14 cellular contexts compared by ENCODE assay signal in genomic region chr1:228058172-228058980, GRCh38. TPM values are rescaled to one million over a fixed set of nuclear protein-coding genes. Genes with fewer than 3 reads are reported as not detected.
DNase-seq lines count a peak whose midpoint lies in the region; ATAC-seq and TF ChIP-seq lines count a peak whose summit lies in the region.
"Had no signal": no experiment of that assay in that cellular context is flagged by ENCODE, and none has a peak within 500 bp of the region (broad histone marks: within the 10 kb centered on the region; RNA-seq: fewer than 3 reads in every experiment).

No MANE protein-coding gene starts in this region.

- peak overlapping the region; percentile 19 for H3K4me3 Mint-ChIP-seq in activated naive CD8-positive, alpha-beta T cell treated with anti-CD3 and anti-CD28 coated beads, Interleukin-2, amount 10 ng/mL, durations not matched to agents 7 days and 5 days
- H3K4me3 Mint-ChIP-seq in activated naive CD8-positive, alpha-beta T cell treated with anti-CD3 and anti-CD28 coated beads, Interleukin-2, amount 50 U/mL, for 24 hours, result no peak overlapping the region
- H3K4me3 Mint-ChIP-seq in activated B cell treated with CpG ODN at 0.5 μM for 24 hours, result peak overlapping the region; percentile 37

- POLR2A ChIA-PET in activated naive CD8-positive, alpha-beta T cell treated with anti-CD3 and anti-CD28 coated beads, Interleukin-2, amount 10 ng/mL, durations not matched to agents 7 days and 5 days (lab: Charles Lee), result interaction anchor here (0.6 to 1.8 kb wide), 2 partner anchors 8 to 24 kb away, joined by 3 to 4 read pairs; partner anchors contain the start of gene ARF1
- POLR2A ChIA-PET in activated B cell treated with CpG ODN at 0.5 μM for 24 hours (lab: Charles Lee), result no interaction called here

- TF ChIP-seq CTCF in activated B cell treated with CpG ODN at 0.5 μM for 24 hours (IDR thresholded peaks at IDR 0.05) (no peak), lower lobe of right lung (IDR thresholded peaks at IDR 0.05) (no peak), upper lobe of right lung (IDR thresholded peaks at IDR 0.05) (no peak)

- H3K4me1 ChIP-seq in lower lobe of right lung, result peaks cover 14% of the 10 kb centered on the region
- peaks cover 14% of the 10 kb centered on the region for H3K4me1 ChIP-seq in upper lobe of right lung
- H3K4me1 ChIP-seq: foreskin keratinocyte, parathyroid adenoma had no signal

- H3K9me3 ChIP-seq in lower lobe of right lung (no peaks in the 10 kb centered on the region), upper lobe of right lung (no peaks in the 10 kb centered on the region)

- peak overlapping the region; percentile 37 for H3K27ac ChIP-seq in lower lobe of right lung
- peak overlapping the region; percentile 47 for H3K27ac ChIP-seq in upper lobe of right lung
- H3K27ac ChIP-seq: foreskin keratinocyte, parathyroid adenoma had no signal

- no peak for DNase-seq in activated naive CD8-positive, alpha-beta T cell treated with anti-CD3 and anti-CD28 coated beads, Interleukin-2, amount 10 ng/mL, durations not matched to agents 7 days and 5 days
- no peak for DNase-seq in activated naive CD8-positive, alpha-beta T cell treated with anti-CD3 and anti-CD28 coated beads, Interleukin-2, amount 50 U/mL, for 24 hours
- DNase-seq in activated B cell treated with CpG ODN at 0.5 μM for 24 hours, result peak; percentile 15
- DNase-seq in lower lobe of right lung, result no peak
- DNase-seq in upper lobe of right lung, result peak; percentile 56
- DNase-seq in NCI-H226, result no peak
- DNase-seq in NCI-H446 treated with DMSO at 0.1 percent for 48 hours (lab: John Stamatoyannopoulos, UW), result no peak
- DNase-seq: foreskin keratinocyte, midbrain, NCI-H187 had no signal

- no peak for ATAC-seq in activated naive CD8-positive, alpha-beta T cell treated with anti-CD3 and anti-CD28 coated beads, Interleukin-2, amount 10 ng/mL, durations not matched to agents 7 days and 5 days (ENCODE audit: low read depth)
- ATAC-seq in activated naive CD8-positive, alpha-beta T cell treated with anti-CD3 and anti-CD28 coated beads, Interleukin-2, amount 50 U/mL, for 24 hours, result no peak
- ATAC-seq in activated B cell treated with CpG ODN at 0.5 μM for 24 hours (ENCODE audit: low read depth), result no peak
- ATAC-seq in lower lobe of right lung, result no peak
- no peak for ATAC-seq in upper lobe of right lung
- ATAC-seq in HG02840 (IDR thresholded peaks at IDR 0.05; ENCODE audit: low FRiP score, unreplicated experiment), result no peak

- H3K27ac Mint-ChIP-seq in activated naive CD8-positive, alpha-beta T cell treated with anti-CD3 and anti-CD28 coated beads, Interleukin-2, amount 10 ng/mL, durations not matched to agents 7 days and 5 days, result no peak overlapping the region
- H3K27ac Mint-ChIP-seq in activated naive CD8-positive, alpha-beta T cell treated with anti-CD3 and anti-CD28 coated beads, Interleukin-2, amount 50 U/mL, for 24 hours, result no peak overlapping the region
- H3K27ac Mint-ChIP-seq in activated B cell treated with CpG ODN at 0.5 μM for 24 hours, result no peak overlapping the region

- H3K9me3 Mint-ChIP-seq in activated naive CD8-positive, alpha-beta T cell treated with anti-CD3 and anti-CD28 coated beads, Interleukin-2, amount 10 ng/mL, durations not matched to agents 7 days and 5 days, result peaks cover 1% of the 10 kb centered on the region
- no peaks in the 10 kb centered on the region for H3K9me3 Mint-ChIP-seq in activated naive CD8-positive, alpha-beta T cell treated with anti-CD3 and anti-CD28 coated beads, Interleukin-2, amount 50 U/mL, for 24 hours
- H3K9me3 Mint-ChIP-seq in activated B cell treated with CpG ODN at 0.5 μM for 24 hours, result no peaks in the 10 kb centered on the region

- H3K4me3 ChIP-seq in lower lobe of right lung, result peak overlapping the region; percentile 51
- peak overlapping the region; percentile 38 for H3K4me3 ChIP-seq in upper lobe of right lung

- peaks cover 1% of the 10 kb centered on the region for H3K4me1 Mint-ChIP-seq in activated naive CD8-positive, alpha-beta T cell treated with anti-CD3 and anti-CD28 coated beads, Interleukin-2, amount 10 ng/mL, durations not matched to agents 7 days and 5 days
- H3K4me1 Mint-ChIP-seq in activated naive CD8-positive, alpha-beta T cell treated with anti-CD3 and anti-CD28 coated beads, Interleukin-2, amount 50 U/mL, for 24 hours, result no peaks in the 10 kb centered on the region
- H3K4me1 Mint-ChIP-seq in activated B cell treated with CpG ODN at 0.5 μM for 24 hours, result peaks cover 15% of the 10 kb centered on the region

- CTCF ChIA-PET in activated B cell treated with CpG ODN at 0.5 μM for 24 hours (lab: Charles Lee), result no interaction called here

- H3K27me3 Mint-ChIP-seq in activated naive CD8-positive, alpha-beta T cell treated with anti-CD3 and anti-CD28 coated beads, Interleukin-2, amount 10 ng/mL, durations not matched to agents 7 days and 5 days, result peaks cover 52% of the 10 kb centered on the region
- peaks cover 38% of the 10 kb centered on the region for H3K27me3 Mint-ChIP-seq in activated naive CD8-positive, alpha-beta T cell treated with anti-CD3 and anti-CD28 coated beads, Interleukin-2, amount 50 U/mL, for 24 hours
- H3K27me3 Mint-ChIP-seq in activated B cell treated with CpG ODN at 0.5 μM for 24 hours, result peaks cover 31% of the 10 kb centered on the region

- H3K36me3 ChIP-seq in lower lobe of right lung (no peaks in the 10 kb centered on the region), upper lobe of right lung (no peaks in the 10 kb centered on the region)

- H3K27me3 ChIP-seq in lower lobe of right lung (ENCODE audit: low read depth) (peaks cover 50% of the 10 kb centered on the region), upper lobe of right lung (peaks cover 54% of the 10 kb centered on the region)

- intact Hi-C loops in activated B cell treated with CpG ODN at 0.5 μM for 24 hours (cut with micrococcal nuclease), result loop anchor here (2.0 kb wide), 1 partner anchor 24 kb away; the partner anchor contains the start of gene ARF1
- intact Hi-C loops in lower lobe of right lung (cut with DNase I), result no loop called here
- intact Hi-C loops in upper lobe of right lung (cut with DNase I), result no loop called here

- H3K36me3 Mint-ChIP-seq in activated naive CD8-positive, alpha-beta T cell treated with anti-CD3 and anti-CD28 coated beads, Interleukin-2, amount 10 ng/mL, durations not matched to agents 7 days and 5 days, result no peaks in the 10 kb centered on the region
- no peaks in the 10 kb centered on the region for H3K36me3 Mint-ChIP-seq in activated naive CD8-positive, alpha-beta T cell treated with anti-CD3 and anti-CD28 coated beads, Interleukin-2, amount 50 U/mL, for 24 hours (ENCODE audit: low read depth)
- H3K36me3 Mint-ChIP-seq in activated B cell treated with CpG ODN at 0.5 μM for 24 hours (ENCODE audit: low read depth), result no peaks in the 10 kb centered on the region

RNA-seq across cellular contexts. Expression of gene ARF1, which starts 24.1 kb away (rescaled TPM):
- 100 to 1,000 TPM; 266 to 284 TPM for total RNA-seq in activated naive CD8-positive, alpha-beta T cell treated with anti-CD3 and anti-CD28 coated beads, Interleukin-2, amount 10 ng/mL, durations not matched to agents 7 days and 5 days
- total RNA-seq in activated B cell treated with CpG ODN at 0.5 μM for 24 hours (209 and 213 TPM in 2 replicates), lower lobe of right lung (368 TPM), upper lobe of right lung (397 TPM)

RNA-seq across cellular contexts. Expression of gene C1orf35, which starts 44.7 kb away (rescaled TPM):
- 10 to 100 TPM; 25.2 to 29.2 TPM for total RNA-seq in activated naive CD8-positive, alpha-beta T cell treated with anti-CD3 and anti-CD28 coated beads, Interleukin-2, amount 10 ng/mL, durations not matched to agents 7 days and 5 days
- total RNA-seq in activated B cell treated with CpG ODN at 0.5 μM for 24 hours (11.9 and 13.3 TPM in 2 replicates), lower lobe of right lung (12.4 TPM), upper lobe of right lung (12.5 TPM)

RNA-seq across cellular contexts. Expression of gene MRPL55, which starts 50.7 kb away (rescaled TPM):
- total RNA-seq in activated naive CD8-positive, alpha-beta T cell treated with anti-CD3 and anti-CD28 coated beads, Interleukin-2, amount 10 ng/mL, durations not matched to agents 7 days and 5 days, result 10 to 100 TPM; 53.6 to 53.7 TPM
- total RNA-seq in activated B cell treated with CpG ODN at 0.5 μM for 24 hours (34.0 and 34.3 TPM in 2 replicates), lower lobe of right lung (43.6 TPM), upper lobe of right lung (39.9 TPM)

RNA-seq across cellular contexts. Expression of gene WNT3A, which starts 51.6 kb away (rescaled TPM):
- not detected for total RNA-seq in activated naive CD8-positive, alpha-beta T cell treated with anti-CD3 and anti-CD28 coated beads, Interleukin-2, amount 10 ng/mL, durations not matched to agents 7 days and 5 days
- total RNA-seq in activated B cell treated with CpG ODN at 0.5 μM for 24 hours, result not detected in 2 replicates
- 6.0 TPM for total RNA-seq in lower lobe of right lung
- total RNA-seq in upper lobe of right lung, result 10.1 TPM
- total RNA-seq: SK-MEL-5, temporal lobe had no signal

Comparison
In these comparisons a context has a peak if more than half of its experiments do, and no peak if none do; other contexts are left out.
1. DNase-seq: peak in activated B cell treated with CpG ODN at 0.5 μM for 24 hours (single experiment) and upper lobe of right lung (single experiment); none in activated naive CD8-positive, alpha-beta T cell treated with anti-CD3 and anti-CD28 coated beads, Interleukin-2, amount 10 ng/mL, durations not matched to agents 7 days and 5 days (single experiment), activated naive CD8-positive, alpha-beta T cell treated with anti-CD3 and anti-CD28 coated beads, Interleukin-2, amount 50 U/mL, for 24 hours (single experiment), lower lobe of right lung (single experiment), NCI-H226 (single experiment) and NCI-H446 treated with DMSO at 0.1 percent for 48 hours (single experiment).